Comparison of ENCODE assay signal across 1 cellular context in the genomic region with DNA sequence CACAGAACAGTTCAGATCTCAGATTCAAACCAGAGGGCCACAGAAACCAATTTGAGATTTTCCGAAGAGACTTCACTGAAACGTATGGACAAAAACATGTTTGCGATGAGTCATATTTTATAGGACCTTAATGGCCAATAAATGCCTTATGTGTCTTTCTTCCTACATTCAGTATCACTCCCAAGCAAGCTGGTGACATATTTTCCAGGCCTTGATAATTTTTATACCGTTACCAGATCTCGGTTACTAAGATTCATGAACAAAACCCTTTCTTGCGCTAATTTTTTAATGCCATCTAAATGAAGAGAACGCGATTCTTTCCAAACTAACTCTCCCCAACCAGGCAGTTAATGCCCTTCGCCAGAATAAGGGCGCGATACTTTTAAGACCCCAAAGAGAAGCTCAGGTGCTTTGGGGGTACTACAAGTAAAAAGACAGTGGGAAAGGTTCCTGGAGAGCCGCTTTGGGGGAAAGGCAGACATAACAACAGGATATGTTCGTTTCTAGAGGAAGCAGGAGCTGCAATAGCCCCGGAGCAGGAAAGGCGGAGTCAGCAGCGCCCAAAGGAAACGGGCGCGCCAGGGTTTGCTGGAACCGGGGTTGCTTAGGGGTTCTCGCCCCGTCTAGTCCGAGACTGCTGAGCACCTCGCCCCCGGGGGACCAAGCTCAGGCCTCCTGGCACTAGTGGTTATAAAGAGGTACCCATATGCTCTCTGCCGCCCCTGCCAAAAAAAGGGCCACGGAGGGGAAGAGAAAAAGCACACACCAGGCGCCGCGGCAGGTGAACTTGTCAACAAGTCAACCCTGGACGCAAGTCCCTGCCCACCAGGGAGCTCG.
TF ChIP-seq lines count a peak whose summit lies in the region.

No MANE protein-coding gene starts in this region.

TF ChIP-seq in HepG2, 621 proteins besides CTCF, POLR2A, EP300 and RAD21 (continued from another document):
- TF ChIP-seq, protein P1, sequence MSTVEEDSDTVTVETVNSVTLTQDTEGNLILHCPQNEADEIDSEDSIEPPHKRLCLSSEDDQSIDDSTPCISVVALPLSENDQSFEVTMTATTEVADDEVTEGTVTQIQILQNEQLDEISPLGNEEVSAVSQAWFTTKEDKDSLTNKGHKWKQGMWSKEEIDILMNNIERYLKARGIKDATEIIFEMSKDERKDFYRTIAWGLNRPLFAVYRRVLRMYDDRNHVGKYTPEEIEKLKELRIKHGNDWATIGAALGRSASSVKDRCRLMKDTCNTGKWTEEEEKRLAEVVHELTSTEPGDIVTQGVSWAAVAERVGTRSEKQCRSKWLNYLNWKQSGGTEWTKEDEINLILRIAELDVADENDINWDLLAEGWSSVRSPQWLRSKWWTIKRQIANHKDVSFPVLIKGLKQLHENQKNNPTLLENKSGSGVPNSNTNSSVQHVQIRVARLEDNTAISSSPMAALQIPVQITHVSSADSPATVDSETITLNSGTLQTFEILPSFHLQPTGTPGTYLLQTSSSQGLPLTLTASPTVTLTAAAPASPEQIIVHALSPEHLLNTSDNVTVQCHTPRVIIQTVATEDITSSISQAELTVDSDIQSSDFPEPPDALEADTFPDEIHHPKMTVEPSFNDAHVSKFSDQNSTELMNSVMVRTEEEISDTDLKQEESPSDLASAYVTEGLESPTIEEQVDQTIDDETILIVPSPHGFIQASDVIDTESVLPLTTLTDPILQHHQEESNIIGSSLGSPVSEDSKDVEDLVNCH (CRISPR knock-in tag; IDR thresholded peaks at IDR 0.05) = no peak
- no peak for TF ChIP-seq TRIM24 (CRISPR knock-in tag; IDR thresholded peaks at IDR 0.05)
- TF ChIP-seq ZNF782 (CRISPR knock-in tag; IDR thresholded peaks at IDR 0.05; ENCODE audit: borderline replicate concordance) = no peak
- no peak for TF ChIP-seq NKX3-1 (CRISPR knock-in tag; IDR thresholded peaks at IDR 0.05)
- no peak for TF ChIP-seq PAWR (CRISPR knock-in tag; IDR thresholded peaks at IDR 0.05; ENCODE audit: borderline replicate concordance)
- TF ChIP-seq, protein P2, sequence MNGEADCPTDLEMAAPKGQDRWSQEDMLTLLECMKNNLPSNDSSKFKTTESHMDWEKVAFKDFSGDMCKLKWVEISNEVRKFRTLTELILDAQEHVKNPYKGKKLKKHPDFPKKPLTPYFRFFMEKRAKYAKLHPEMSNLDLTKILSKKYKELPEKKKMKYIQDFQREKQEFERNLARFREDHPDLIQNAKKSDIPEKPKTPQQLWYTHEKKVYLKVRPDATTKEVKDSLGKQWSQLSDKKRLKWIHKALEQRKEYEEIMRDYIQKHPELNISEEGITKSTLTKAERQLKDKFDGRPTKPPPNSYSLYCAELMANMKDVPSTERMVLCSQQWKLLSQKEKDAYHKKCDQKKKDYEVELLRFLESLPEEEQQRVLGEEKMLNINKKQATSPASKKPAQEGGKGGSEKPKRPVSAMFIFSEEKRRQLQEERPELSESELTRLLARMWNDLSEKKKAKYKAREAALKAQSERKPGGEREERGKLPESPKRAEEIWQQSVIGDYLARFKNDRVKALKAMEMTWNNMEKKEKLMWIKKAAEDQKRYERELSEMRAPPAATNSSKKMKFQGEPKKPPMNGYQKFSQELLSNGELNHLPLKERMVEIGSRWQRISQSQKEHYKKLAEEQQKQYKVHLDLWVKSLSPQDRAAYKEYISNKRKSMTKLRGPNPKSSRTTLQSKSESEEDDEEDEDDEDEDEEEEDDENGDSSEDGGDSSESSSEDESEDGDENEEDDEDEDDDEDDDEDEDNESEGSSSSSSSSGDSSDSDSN (CRISPR knock-in tag; IDR thresholded peaks at IDR 0.05) = no peak
- no peak for TF ChIP-seq TOE1 (CRISPR knock-in tag; IDR thresholded peaks at IDR 0.05)
- no peak for TF ChIP-seq KLF9 (CRISPR knock-in tag; IDR thresholded peaks at IDR 0.05; ENCODE audit: low read depth)
- no peak for TF ChIP-seq SALL2 (CRISPR knock-in tag; IDR thresholded peaks at IDR 0.05)
TF ChIP-seq in HepG2: peak in this region for 0.
